Comparison of ENCODE assay signal across 30 cellular contexts in the genomic region with DNA sequence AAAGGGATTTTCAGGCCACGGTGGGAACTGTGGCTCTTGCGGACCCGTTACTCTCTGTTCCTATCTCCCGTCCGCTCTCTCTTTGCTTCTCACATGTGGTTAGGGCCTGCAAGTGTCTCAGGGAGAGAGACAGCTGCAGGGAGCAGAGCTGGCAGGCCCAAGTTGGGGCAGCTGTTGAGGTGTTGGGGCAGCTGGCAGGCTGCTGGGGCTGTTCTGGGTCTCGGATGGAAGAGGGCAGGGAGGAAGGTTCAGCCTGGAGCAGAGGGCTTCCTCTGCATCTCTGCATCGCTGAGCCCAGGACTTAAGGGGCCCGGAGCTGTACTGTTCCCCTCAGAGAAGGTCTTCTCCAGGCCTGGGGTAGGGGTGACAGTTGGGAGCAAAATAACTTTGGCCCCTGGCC. TPM values are rescaled to one million over a fixed set of nuclear protein-coding genes. Genes with fewer than 3 reads are reported as not detected.
"Had no signal": no experiment of that assay in that cellular context is flagged by ENCODE, and none has a peak within 500 bp of the region (broad histone marks: within the 10 kb centered on the region; RNA-seq: fewer than 3 reads in every experiment).

No MANE protein-coding gene starts in this region.

- H3K27me3 Mint-ChIP-seq: brain; central memory CD8-positive, alpha-beta T cell had no signal

- H3K4me3 ChIP-seq: MG63 had no signal

- H3K9me3 Mint-ChIP-seq: activated naive CD4-positive, alpha-beta T cell treated with anti-CD3 and anti-CD28 coated beads, Interleukin-2, amount 50 U/mL, for 72 hours; activated naive CD8-positive, alpha-beta T cell treated with anti-CD3 and anti-CD28 coated beads, Interleukin-2, amount 50 U/mL, for 24 hours; brain; central memory CD8-positive, alpha-beta T cell; T-helper 1 cell treated with Interleukin-12 subunit alpha and Interleukin-12 subunit beta and Interleukin-4 antibody, amounts not matched to agents 30 μg/mL and 1 μg/mL, for 36 hours; WTC11 had no signal

- H3K27ac ChIP-seq: KMS-11 had no signal

- H3K4me3 Mint-ChIP-seq: activated CD8-positive, alpha-beta T cell treated with anti-CD3 and anti-CD28 coated beads, Interleukin-2, amount 10 ng/mL, durations not matched to agents 7 days and 5 days; activated naive CD8-positive, alpha-beta T cell treated with anti-CD3 and anti-CD28 coated beads, Interleukin-2, amount 50 U/mL, for 24 hours; brain; central memory CD8-positive, alpha-beta T cell; T-helper 1 cell treated with Interleukin-12 subunit alpha and Interleukin-12 subunit beta and Interleukin-4 antibody, amounts not matched to agents 30 μg/mL and 1 μg/mL, for 36 hours; WTC11 had no signal

- ATAC-seq: activated CD8-positive, alpha-beta T cell treated with anti-CD3 and anti-CD28 coated beads, Interleukin-2, amount 10 ng/mL, durations not matched to agents 7 days and 5 days; activated naive CD4-positive, alpha-beta T cell treated with anti-CD3 and anti-CD28 coated beads, Interleukin-2, amount 50 U/mL, for 72 hours; activated naive CD8-positive, alpha-beta T cell treated with anti-CD3 and anti-CD28 coated beads, Interleukin-2, amount 50 U/mL, for 24 hours; Panc1; WTC11 had no signal

- DNase-seq: activated CD4-positive, alpha-beta T cell treated with anti-CD3 and anti-CD28 coated beads for 48 hours; activated CD4-positive, alpha-beta T cell treated with anti-CD3 and anti-CD28 coated beads, Interleukin-2, amount 50 U/mL, for 4 hours; activated CD4-positive, CD25-positive, alpha-beta regulatory T cell treated with anti-CD3 and anti-CD28 coated beads, Interleukin-2, amount 50 U/mL, for 72 hours; activated CD8-positive, alpha-beta memory T cell treated with anti-CD3 and anti-CD28 coated beads, Interleukin-2, amount 50 U/mL, for 48 hours; activated CD8-positive, alpha-beta T cell treated with anti-CD3 and anti-CD28 coated beads, Interleukin-2, amount 10 ng/mL, durations not matched to agents 7 days and 5 days; activated naive CD8-positive, alpha-beta T cell treated with anti-CD3 and anti-CD28 coated beads, Interleukin-2, amount 50 U/mL, for 24 hours; activated T-cell treated with anti-CD3 and anti-CD28 coated beads, Interleukin-2, amount 50 U/mL, for 1 hour; amniotic stem cell; MG63; MV-4-11; NCI-H1105; NCI-H1436; NCI-H1694 treated with DMSO at 0.1 percent for 48 hours; NCI-H2029 treated with DMSO at 0.1 percent for 48 hours; NCI-H345; NCI-H510A; NCI-H526 treated with DMSO at 0.1 percent for 48 hours; NCI-H82; NK-92 treated with Interleukin-12 subunit alpha and Interleukin-12 subunit beta, amount 100 ng/mL, for 24 hours; OCI-M1; RPMI8226; SHP77 had no signal

- H3K27me3 ChIP-seq: MG63 had no signal

- H3K27ac Mint-ChIP-seq: activated CD8-positive, alpha-beta T cell treated with anti-CD3 and anti-CD28 coated beads, Interleukin-2, amount 10 ng/mL, durations not matched to agents 7 days and 5 days; activated naive CD4-positive, alpha-beta T cell treated with anti-CD3 and anti-CD28 coated beads, Interleukin-2, amount 50 U/mL, for 72 hours; activated naive CD8-positive, alpha-beta T cell treated with anti-CD3 and anti-CD28 coated beads, Interleukin-2, amount 50 U/mL, for 24 hours; T-helper 1 cell treated with Interleukin-12 subunit alpha and Interleukin-12 subunit beta and Interleukin-4 antibody, amounts not matched to agents 30 μg/mL and 1 μg/mL, for 36 hours; WTC11 had no signal

- H3K4me2 ChIP-seq: KMS-11 had no signal

- H3K9me3 ChIP-seq: MG63 had no signal

- FAIRE-seq: astrocyte had no signal

RNA-seq across cellular contexts. Expression of a gene that starts 16.3 kb away (rescaled TPM):
- total RNA-seq: activated CD8-positive, alpha-beta T cell treated with anti-CD3 and anti-CD28 coated beads, Interleukin-2, amount 10 ng/mL, durations not matched to agents 7 days and 5 days; activated naive CD4-positive, alpha-beta T cell treated with anti-CD3 and anti-CD28 coated beads, Interleukin-2, amount 50 U/mL, for 72 hours had no signal
